ENCODE assay signal across 16 cellular contexts in the genomic region with DNA sequence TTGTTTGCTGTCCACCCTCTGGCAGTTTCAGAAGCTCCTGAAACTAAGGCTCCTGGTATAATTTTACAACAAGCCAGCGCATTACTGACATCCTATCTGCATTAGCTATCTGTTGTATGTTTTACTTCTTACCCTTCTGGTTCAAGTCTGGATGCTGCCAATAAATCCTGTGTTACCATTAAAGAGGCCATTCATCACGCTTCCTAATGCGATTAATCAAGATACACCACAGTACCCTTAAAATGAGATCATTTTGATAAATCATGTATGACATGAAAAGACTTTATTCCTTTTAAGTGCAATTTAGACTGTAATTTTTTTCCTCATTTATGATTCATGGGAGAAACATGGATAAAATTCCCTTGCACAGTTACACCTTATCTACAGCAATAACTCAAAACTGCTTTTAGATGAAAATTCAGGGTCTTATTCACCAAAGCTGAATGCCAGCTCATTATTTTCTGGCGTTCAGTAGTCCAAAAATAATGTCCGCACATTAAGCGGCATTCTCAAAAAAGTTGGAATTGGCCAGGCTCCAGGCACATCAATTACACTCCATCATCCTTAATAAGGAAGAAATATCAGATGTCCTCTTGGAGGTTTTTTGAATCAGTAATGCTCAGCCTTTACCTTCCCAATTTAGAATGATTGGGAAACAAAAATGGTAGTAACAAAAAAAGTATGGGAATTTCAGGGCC.
DNase-seq lines count a peak whose midpoint lies in the region; ATAC-seq, FAIRE-seq and TF ChIP-seq lines count a peak whose summit lies in the region.
"Had no signal": no experiment of that assay in that cellular context is flagged by ENCODE, and none has a peak within 500 bp of the region (broad histone marks: within the 10 kb centered on the region; RNA-seq: fewer than 3 reads in every experiment).

No MANE protein-coding gene starts in this region.

- H3K4me3 ChIP-seq in sigmoid colon: no peak overlapping the region
- H3K4me3 ChIP-seq: BLaER1 treated with 17β-estradiol and CSF1 and Interleukin-3, amounts not matched to agents 10 nM and 100 nM; testis had no signal

- H3K9me3 ChIP-seq in sigmoid colon: no peaks in the 10 kb centered on the region
- H3K9me3 ChIP-seq: BLaER1 treated with 17β-estradiol and CSF1 and Interleukin-3, amounts not matched to agents 10 nM and 100 nM; testis had no signal

- FAIRE-seq in RCC 7860 (lab: Jason Lieb, UNC): no peak

- WGBS in sigmoid colon, 2 donors: 89 to 94% methylated on average over 6 of the region's 6 CpGs

- ATAC-seq in HG02973 (IDR thresholded peaks at IDR 0.05; ENCODE audit: unreplicated experiment) (no peak), HG02884 (IDR thresholded peaks at IDR 0.05; ENCODE audit: unreplicated experiment) (no peak)
- ATAC-seq: activated naive CD8-positive, alpha-beta T cell treated with anti-CD3 and anti-CD28 coated beads, Interleukin-2, amount 50 U/mL, for 24 hours; activated T-cell treated with anti-CD3 and anti-CD28 coated beads, Interleukin-2, amount 50 U/mL, for 72 hours; HCT116; left colon had no signal

- TF ChIP-seq POLR2A in sigmoid colon (IDR thresholded peaks at IDR 0.05): no peak

- no peaks in the 10 kb centered on the region for H3K27me3 ChIP-seq in sigmoid colon
- H3K27me3 ChIP-seq: BLaER1 treated with 17β-estradiol and CSF1 and Interleukin-3, amounts not matched to agents 10 nM and 100 nM; testis had no signal

- DNase-seq in Daoy (ENCODE audit: low read depth) (peak; percentile 25), RCC 7860 (ENCODE audit: low spot score) (peak; percentile 9), fibroblast of gingiva (ENCODE audit: low read depth) (peak; percentile 9), sigmoid colon (no peak), SIG-M5 (lab: John Stamatoyannopoulos, UW) (no peak), NCI-H1092 (lab: John Stamatoyannopoulos, UW) (no peak)
- DNase-seq: activated CD4-positive, alpha-beta T cell treated with anti-CD3 and anti-CD28 coated beads, Interleukin-2, amount 50 U/mL, for 48 hours; activated naive CD8-positive, alpha-beta T cell treated with anti-CD3 and anti-CD28 coated beads, Interleukin-2, amount 50 U/mL, for 24 hours; activated T-cell treated with anti-CD3 and anti-CD28 coated beads, Interleukin-2, amount 50 U/mL, for 72 hours; left colon; testis had no signal

- intact Hi-C loops in sigmoid colon (cut with DNase I): no loop called here

- no peak for TF ChIP-seq EP300 in sigmoid colon (IDR thresholded peaks at IDR 0.05)

- no peaks in the 10 kb centered on the region for H3K36me3 ChIP-seq in sigmoid colon
- H3K36me3 ChIP-seq: BLaER1 treated with 17β-estradiol and CSF1 and Interleukin-3, amounts not matched to agents 10 nM and 100 nM had no signal

- TF ChIP-seq CTCF in sigmoid colon (IDR thresholded peaks at IDR 0.05): no peak

- H3K4me1 ChIP-seq in sigmoid colon: peaks cover 0 to 48% (median 41%) of the 10 kb centered on the region in 4 donors
- H3K4me1 ChIP-seq: testis had no signal

- peak overlapping the region; percentile 19 to 45 (median 29) for H3K27ac ChIP-seq in sigmoid colon
- H3K27ac ChIP-seq: BLaER1 treated with 17β-estradiol and CSF1 and Interleukin-3, amounts not matched to agents 10 nM and 100 nM; KMS-11; testis had no signal

Comparison
In these comparisons a context has a peak if more than half of its experiments do, and no peak if none do; other contexts are left out.
1. DNase-seq: peak in Daoy (single experiment), RCC 7860 (single experiment) and fibroblast of gingiva (single experiment); none in sigmoid colon (single experiment), SIG-M5 (single experiment) and NCI-H1092 (single experiment).